In the genomic region with DNA sequence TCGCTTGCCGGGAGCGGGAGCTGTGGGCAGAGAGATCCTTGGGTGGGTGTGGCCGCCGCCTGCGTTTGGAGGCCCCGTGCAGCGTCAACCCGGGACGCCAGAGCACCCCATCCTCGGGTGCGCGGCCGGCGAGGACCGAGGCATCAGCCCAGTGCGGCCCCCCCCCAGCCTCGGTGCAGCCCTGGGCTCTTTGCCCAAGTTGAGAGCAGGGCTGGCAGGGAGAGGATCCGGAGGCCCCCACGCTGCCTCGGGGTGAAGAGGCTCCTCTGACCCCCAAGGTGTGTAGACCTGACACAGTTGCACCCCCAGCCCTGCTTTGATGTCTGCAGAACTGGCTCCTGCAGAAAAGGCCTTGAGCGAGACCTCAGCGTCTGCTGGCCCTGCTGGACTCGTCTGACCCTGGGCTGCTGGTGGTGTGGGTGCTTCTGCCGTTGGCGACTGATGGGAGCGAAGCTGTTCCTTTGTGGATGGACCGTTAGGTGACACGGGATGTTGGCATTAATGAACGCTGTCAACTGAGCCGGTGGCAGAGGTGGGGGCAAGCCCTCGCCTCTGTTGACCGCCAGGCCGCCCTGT, we compare ENCODE assay signal across 22 cellular contexts. TPM values are rescaled to one million over a fixed set of nuclear protein-coding genes. Genes with fewer than 3 reads are reported as not detected.
DNase-seq lines count a peak whose midpoint lies in the region; ATAC-seq and TF ChIP-seq lines count a peak whose summit lies in the region.
"Had no signal": no experiment of that assay in that cellular context is flagged by ENCODE, and none has a peak within 500 bp of the region (broad histone marks: within the 10 kb centered on the region; RNA-seq: fewer than 3 reads in every experiment).

No MANE protein-coding gene starts in this region.

- TF ChIP-seq CTCF in right atrium auricular region (IDR thresholded peaks at IDR 0.05), result no peak
- TF ChIP-seq CTCF in esophagus muscularis mucosa (IDR thresholded peaks at IDR 0.05), result no peak

- no peaks in the 10 kb centered on the region for H3K9me3 ChIP-seq in right atrium auricular region
- no peaks in the 10 kb centered on the region for H3K9me3 ChIP-seq in esophagus muscularis mucosa
- H3K9me3 ChIP-seq: A549, BE2C, left lung had no signal

- H3K36me3 ChIP-seq in right atrium auricular region (no peaks in the 10 kb centered on the region), esophagus muscularis mucosa (no peaks in the 10 kb centered on the region), rectal smooth muscle tissue (ENCODE audit: control insufficient read depth, insufficient read depth, low read length) (no peaks in the 10 kb centered on the region)
- H3K36me3 ChIP-seq: BE2C, left lung had no signal

- WGBS in esophagus muscularis mucosa, result 29% methylated on average over 15 of the region's 34 CpGs

- no peaks in the 10 kb centered on the region for H3K27me3 ChIP-seq in right atrium auricular region
- H3K27me3 ChIP-seq in esophagus muscularis mucosa, result peaks cover 0 to 70% (median 0%) of the 10 kb centered on the region in 4 donors
- H3K27me3 ChIP-seq in rectal smooth muscle tissue (ENCODE audit: control insufficient read depth, insufficient read depth, low read length), result peaks cover 12% of the 10 kb centered on the region
- H3K27me3 ChIP-seq: BE2C had no signal

- DNase-seq in right atrium auricular region (ENCODE audit: low spot score) (no peak), cardiac septum (ENCODE audit: low spot score) (no peak), esophagus muscularis mucosa (ENCODE audit: extremely low spot score) (no peak), dedifferentiated amniotic fluid mesenchymal stem cell (ENCODE audit: extremely low spot score) (no peak), NCI-H2107 treated with DMSO at 0.1 percent for 48 hours (lab: John Stamatoyannopoulos, UW; ENCODE audit: unreplicated experiment) (no peak), SHP77 (lab: John Stamatoyannopoulos, UW) (no peak)
- DNase-seq: activated CD4-positive, alpha-beta T cell treated with anti-CD3 and anti-CD28 coated beads for 36 hours; activated CD8-positive, alpha-beta T cell treated with anti-CD3 and anti-CD28 coated beads, Interleukin-2, amount 10 ng/mL, durations not matched to agents 7 days and 5 days; BE2C; DMS153; left lung; naive thymus-derived CD4-positive, alpha-beta T cell; NCI-H1930; NCI-H69; stimulated activated CD4-positive, alpha-beta T cell treated with anti-CD3 and anti-CD28 coated beads, Interleukin-12 subunit alpha, Interleukin-12 subunit beta, amount 100 ng/mL, for 4 hours; stimulated activated CD4-positive, alpha-beta T cell treated with anti-CD3 and anti-CD28 coated beads, Interleukin-4, amount 100 ng/mL, for 1 hour; T-helper 17 cell had no signal

- no peak overlapping the region for H3K9ac ChIP-seq in rectal smooth muscle tissue (ENCODE audit: low read length)

- ATAC-seq in GM18868 (IDR thresholded peaks at IDR 0.05; ENCODE audit: unreplicated experiment), result no peak
- ATAC-seq: A549; activated CD4-positive, alpha-beta T cell treated with anti-CD3 and anti-CD28 coated beads for 36 hours; activated CD8-positive, alpha-beta T cell treated with anti-CD3 and anti-CD28 coated beads, Interleukin-2, amount 10 ng/mL, durations not matched to agents 7 days and 5 days; naive thymus-derived CD4-positive, alpha-beta T cell; T-helper 17 cell had no signal

- H3K27ac ChIP-seq in right atrium auricular region (peak overlapping the region; percentile 67 to 85), esophagus muscularis mucosa (replicated peaks in 1 of 4) (peak overlapping the region; percentile 92 to 98 (median 95)), rectal smooth muscle tissue (ENCODE audit: low read depth, low read length) (peak overlapping the region; percentile 97)
- H3K27ac ChIP-seq: A549, dorsolateral prefrontal cortex, left lung, SK-N-MC had no signal

- TF ChIP-seq POLR2A in esophagus muscularis mucosa (IDR thresholded peaks at IDR 0.05; ENCODE audit: low read depth), result no peak

- intact Hi-C loops in cardiac septum (cut with DNase I), result no loop called here
- intact Hi-C loops in esophagus muscularis mucosa (cut with DNase I), result no loop called here

- no peak for TF ChIP-seq EP300 in esophagus muscularis mucosa (IDR thresholded peaks at IDR 0.05)

- H3K4me3 ChIP-seq in right atrium auricular region, result peak overlapping the region in 1 of 2 donors; percentile 22
- peak overlapping the region; percentile 29 to 72 (median 38) for H3K4me3 ChIP-seq in esophagus muscularis mucosa
- peak overlapping the region; percentile 29 for H3K4me3 ChIP-seq in rectal smooth muscle tissue (ENCODE audit: low read length)
- H3K4me3 ChIP-seq: A549, left lung, SK-N-MC had no signal

- peaks cover 0 to 26% of the 10 kb centered on the region in 2 donors for H3K4me1 ChIP-seq in right atrium auricular region
- H3K4me1 ChIP-seq in esophagus muscularis mucosa, result peaks cover 35 to 100% (median 100%) of the 10 kb centered on the region in 4 donors
- peaks cover 71% of the 10 kb centered on the region for H3K4me1 ChIP-seq in rectal smooth muscle tissue (ENCODE audit: control insufficient read depth, insufficient read depth, low read length)
- H3K4me1 ChIP-seq: BE2C had no signal

RNA-seq across cellular contexts. Expression of a gene that starts 8.0 kb away (rescaled TPM):
- total RNA-seq in right atrium auricular region (1 to 10 TPM; 7.0 to 9.4 TPM), cardiac septum (4.7 TPM), esophagus muscularis mucosa (100 to 1,000 TPM; 225 to 361 (median 259) TPM)

Comparison
In these comparisons a context has a peak if more than half of its experiments do, and no peak if none do; other contexts are left out.
1. RNA of a gene that starts 8.0 kb away (total RNA-seq): 225 to 361 TPM in esophagus muscularis mucosa; 7.0 to 9.4 TPM in right atrium auricular region and 4.7 TPM in cardiac septum (single experiment); every median in the first group is over 10 times any median in the second.
2. Peak in every context shown above with its lines, with median percentiles within 50 percentile points of each other: H3K27ac ChIP-seq.